8 cellular contexts compared by ENCODE assay signal in the genomic region with DNA sequence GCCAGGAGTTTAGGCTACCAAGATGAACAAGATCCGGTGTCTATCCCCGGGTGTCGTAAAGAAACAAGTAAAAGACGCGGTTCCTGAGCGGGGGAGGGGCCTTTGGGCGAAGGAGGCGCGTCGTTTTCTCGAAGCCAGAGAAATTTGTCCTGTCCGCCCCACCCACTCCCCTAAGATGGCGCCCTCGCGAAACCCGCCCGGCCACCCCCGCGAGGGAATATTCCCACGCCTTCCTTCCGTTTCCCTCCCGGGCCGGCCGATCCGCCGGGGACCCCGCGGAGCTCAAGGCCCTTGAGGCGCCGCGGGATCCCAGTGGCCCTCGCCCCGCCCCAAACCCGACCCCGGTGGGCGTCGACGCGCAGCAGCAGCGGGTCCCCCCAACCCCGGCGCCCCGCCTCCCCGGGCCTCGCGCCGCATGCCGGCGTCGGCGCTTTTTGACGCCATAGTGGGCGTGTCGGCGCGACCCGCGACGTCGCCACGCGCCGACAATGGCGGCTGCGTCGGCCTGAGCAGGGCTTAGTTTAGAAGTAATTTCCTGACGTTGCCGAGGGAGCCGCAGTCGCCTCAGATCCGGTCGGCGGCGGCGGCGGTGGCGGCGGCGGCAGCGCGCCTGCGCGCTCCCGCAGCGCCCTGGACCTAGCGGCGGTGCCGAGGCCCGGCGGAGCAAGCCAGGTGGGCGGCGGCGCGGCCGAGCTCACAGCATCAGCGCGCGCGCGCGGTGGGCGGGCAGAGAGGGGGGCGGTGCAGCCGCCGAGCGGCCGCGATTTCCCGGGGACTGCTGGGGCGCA. TPM values are rescaled to one million over a fixed set of nuclear protein-coding genes. Genes with fewer than 3 reads are reported as not detected.
DNase-seq lines count a peak whose midpoint lies in the region; ATAC-seq, FAIRE-seq and TF ChIP-seq lines count a peak whose summit lies in the region.

No MANE protein-coding gene starts in this region.

- H3K36me3 ChIP-seq in mammary epithelial cell (ENCODE audit: insufficient read depth, low read length): peaks cover 2% of the 10 kb centered on the region
- H3K36me3 ChIP-seq in small intestine (ENCODE audit: control insufficient read depth in 2 of 2, insufficient read depth in 2 of 2, low read length in 2 of 2): no peaks in the 10 kb centered on the region

- ATAC-seq in GM18909 (IDR thresholded peaks at IDR 0.05; ENCODE audit: poor library complexity, unreplicated experiment) (peak; percentile 83), HG03139 (IDR thresholded peaks at IDR 0.05; ENCODE audit: unreplicated experiment) (peak; percentile 78)

- H3K27ac ChIP-seq in mammary epithelial cell (ENCODE audit: insufficient read depth, low read depth, low read length) (peak overlapping the region; percentile 85), small intestine (ENCODE audit: low read depth in 1 of 2, low read length in 1 of 2) (peak overlapping the region; percentile 83 to 99)

- H3K4me3 ChIP-seq in WI38 (ENCODE audit: low read depth, low read length) (peak overlapping the region; percentile 72), mammary epithelial cell (replicated peaks in 1 of 3; ENCODE audit: insufficient read depth in 1 of 3, low read depth in 2 of 3, low read length in 3 of 3) (peak overlapping the region; percentile 72 to 80 (median 74)), small intestine (ENCODE audit: low read depth in 1 of 2, low read length in 2 of 2) (peak overlapping the region; percentile 50 to 53)

- WGBS in mammary epithelial cell (ENCODE audit: low coverage, missing lambda C conversion rate): 14% methylated on average over 4 of the region's 110 CpGs
- 0 to 46% (median 12%) methylated on average over 22 to 110 of the region's 110 CpGs for WGBS in small intestine, 3 donors

- intact Hi-C loops in mammary epithelial cell (cut with micrococcal nuclease): loop anchor here (5.0 to 10.0 kb wide), 5 partner anchors 80 to 525 kb away; a partner anchor contains a TSS

- H3K4me2 ChIP-seq in mammary epithelial cell (ENCODE audit: insufficient read depth, low read depth, low read length): peak overlapping the region; percentile 79

- no TSS peak for BruUV-seq in mammary epithelial cell (replicated peaks; lab: Mats Ljungman, UMichigan)

- H3K4me1 ChIP-seq in mammary epithelial cell (ENCODE audit: insufficient read depth, low read length): no peaks in the 10 kb centered on the region
- H3K4me1 ChIP-seq in small intestine (ENCODE audit: control insufficient read depth in 2 of 2, insufficient read depth in 1 of 2, low read depth in 1 of 2, low read length in 1 of 2): no peaks in the 10 kb centered on the region

- TF ChIP-seq CTCF in WI38 (IDR thresholded peaks at IDR 0.05; ENCODE audit: low read depth, low read length) (no peak), mammary epithelial cell (conservative IDR thresholded peaks at IDR 0.05 in 1 of 2, IDR thresholded peaks at IDR 0.05 in 1 of 2; ENCODE audit: extremely low read depth in 1 of 2, insufficient read depth in 1 of 2, low read depth in 1 of 2, low read length in 2 of 2) (no peak)

- H3K9me3 ChIP-seq in mammary epithelial cell (replicated peaks; ENCODE audit: insufficient read depth, low read length) (no peaks in the 10 kb centered on the region), small intestine (ENCODE audit: control insufficient read depth, low read depth) (no peaks in the 10 kb centered on the region)

- in situ Hi-C loops in mammary epithelial cell (cut with MboI; ENCODE audit: low sequenced_read_pairs in 2 of 2): loop anchor here in 1 of 2 donors (25.0 kb wide), 1 partner anchor 235 kb away; a partner anchor contains a TSS

- H3K79me2 ChIP-seq in mammary epithelial cell (ENCODE audit: insufficient read depth, low read length): peaks cover 22% of the 10 kb centered on the region

- peak overlapping the region; percentile 94 for H3K9ac ChIP-seq in mammary epithelial cell (ENCODE audit: insufficient read depth, low read length)

- H3K27me3 ChIP-seq in mammary epithelial cell (ENCODE audit: insufficient read depth, low read length) (no peaks in the 10 kb centered on the region), small intestine (ENCODE audit: control insufficient read depth in 2 of 2, insufficient read depth in 2 of 2, low read length in 2 of 2) (no peaks in the 10 kb centered on the region)

- H4K20me1 ChIP-seq in mammary epithelial cell (ENCODE audit: insufficient read depth, low read length): no peaks in the 10 kb centered on the region

- H2AFZ ChIP-seq in mammary epithelial cell (ENCODE audit: low read depth, low read length): peak overlapping the region; percentile 95

- dilution Hi-C loops in mammary epithelial cell (cut with HindIII; ENCODE audit: low sequenced_read_pairs): no loop called here

- FAIRE-seq in small intestine (lab: Jason Lieb, UNC): no peak

- CTCF ChIA-PET in mammary epithelial cell (lab: Charles Lee; ENCODE audit: low non-redundant PET): interaction anchor here (0.5 to 0.6 kb wide), 2 partner anchors 467 to 886 kb away, joined by 3 to 4 read pairs; no protein-coding TSS in a partner anchor

- peak; percentile 66 for DNase-seq in AG08395 (ENCODE audit: low spot score)
- peak; percentile 98 for DNase-seq in NCI-H2227 (lab: John Stamatoyannopoulos, UW; ENCODE audit: unreplicated experiment)
- peak; percentile 82 for DNase-seq in mammary epithelial cell
- peak; percentile 70 for DNase-seq in iPS-NIHi7 (ENCODE audit: extremely low spot score)
- peak; percentile 84 for DNase-seq in small intestine

RNA-seq across cellular contexts. Expression of a gene that starts 0.4 kb away (rescaled TPM):
- 10 to 100 TPM; 18.2 to 26.1 TPM for total RNA-seq in mammary epithelial cell
- polyA plus RNA-seq in mammary epithelial cell (0.26 TPM), small intestine (10 to 100 TPM; 27.0 to 39.7 (median 27.7) TPM)
- 8.0 TPM for polyA minus RNA-seq in mammary epithelial cell

RNA-seq across cellular contexts. Expression of a gene that starts 9.2 kb away (rescaled TPM):
- not detected for total RNA-seq in mammary epithelial cell
- polyA plus RNA-seq in mammary epithelial cell: not detected
- polyA minus RNA-seq in mammary epithelial cell: not detected
- not detected for polyA plus RNA-seq in small intestine

RNA-seq across cellular contexts. Expression of a gene that starts 35.1 kb away (rescaled TPM):
- total RNA-seq in mammary epithelial cell: 1 to 10 TPM in 1 of 2 donors, not detected in 1; 3.5 TPM
- polyA plus RNA-seq in mammary epithelial cell: 0.50 TPM
- not detected for polyA minus RNA-seq in mammary epithelial cell
- polyA plus RNA-seq in small intestine: not detected

Comparison
In these comparisons a context has a peak if more than half of its experiments do, and no peak if none do; other contexts are left out.
1. Peak in every context shown above with its lines: DNase-seq, ATAC-seq, H3K4me3 ChIP-seq and H3K27ac ChIP-seq.
2. RNA of a gene that starts 0.4 kb away (polyA plus RNA-seq): 27.0 to 39.7 TPM in small intestine; 0.26 TPM in mammary epithelial cell (single experiment); every median in the first group is over 10 times any median in the second.